Comparison of ENCODE assay signal across 8 cellular contexts in the genomic region with DNA sequence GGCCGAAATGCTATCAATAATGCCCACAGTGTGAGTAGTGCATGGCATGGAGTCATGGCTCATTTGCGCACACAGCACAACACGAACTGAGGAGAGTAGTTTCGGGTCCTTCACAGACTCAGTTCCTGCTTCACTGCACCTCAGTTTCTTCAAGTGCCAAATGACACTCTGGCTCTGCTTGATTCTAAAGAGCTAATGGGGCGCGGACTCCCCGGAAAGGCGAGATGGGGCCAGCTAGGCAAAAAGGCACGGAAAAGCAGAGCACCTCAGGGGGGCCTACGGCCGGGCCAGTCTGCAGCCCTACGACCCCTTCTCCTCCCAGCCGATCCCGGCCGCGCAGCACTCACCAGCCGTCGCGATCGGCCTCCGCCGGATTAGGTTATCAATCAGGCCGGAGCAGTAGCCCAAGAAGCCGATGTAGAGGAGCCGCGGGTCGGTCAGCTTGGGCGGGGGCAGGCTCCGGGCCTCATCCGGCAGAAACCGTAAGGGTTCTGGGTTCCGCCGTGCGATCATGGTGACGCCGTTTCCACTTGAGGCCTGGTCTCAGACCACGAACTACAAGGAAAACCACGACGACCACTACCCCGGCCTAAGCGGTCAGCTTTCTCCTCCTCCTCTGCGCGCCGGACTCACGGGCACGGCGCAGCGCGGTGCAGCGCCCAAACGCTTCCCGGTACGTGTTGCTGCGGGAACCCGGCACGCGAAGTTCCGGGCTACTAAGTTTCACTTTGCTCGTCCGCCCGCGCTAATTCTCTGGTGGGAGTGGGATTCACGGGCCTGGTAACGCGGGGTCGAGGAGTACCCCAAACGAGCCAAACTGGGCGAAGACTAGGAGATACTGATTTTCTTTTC. TPM values are rescaled to one million over a fixed set of nuclear protein-coding genes. Genes with fewer than 3 reads are reported as not detected.
DNase-seq lines count a peak whose midpoint lies in the region; ATAC-seq and TF ChIP-seq lines count a peak whose summit lies in the region.

A gene (minus strand): TSS at position 631 of the 852 bp plus-strand sequence. CDS start 118 bp downstream, at position 513.

- CTCF ChIA-PET in GM10248 (lab: Yijun Ruan, JAX), result interaction anchor here (0.6 to 1.4 kb wide), 6 partner anchors 11 to 485 kb away, joined by 3 to 4 read pairs (median 3); no protein-coding TSS in a partner anchor

- H3K4me3 ChIP-seq in heart left ventricle (peak within 1 kb of the TSS; percentile 74 to 100 (median 90)), tibial nerve (peak within 1 kb of the TSS; percentile 53 to 99 (median 86))

- TF ChIP-seq POLR2A in heart left ventricle (IDR thresholded peaks at IDR 0.05) (peak in 1 of 2 donors; percentile 64), tibial nerve (IDR thresholded peaks at IDR 0.05) (peak in 1 of 2 donors; percentile 40)

- DNase-seq in GM10248 (ENCODE audit: extremely low spot score) (peak; percentile 83), HFFc6 (peak; percentile 60), NCI-H1048 (lab: John Stamatoyannopoulos, UW) (peak; percentile 27), T follicular helper cell (ENCODE audit: low read depth) (peak; percentile 35), heart left ventricle (peak; percentile 78 to 90 (median 84)), pons (ENCODE audit: low spot score) (peak; percentile 68), tibial nerve (ENCODE audit: low spot score in 2 of 2) (peak; percentile 56 to 71)

- H3K27me3 Mint-ChIP-seq in HFFc6 (ENCODE audit: insufficient read depth), result no peaks in the 10 kb centered on the region; the same call in 1 of the 2 replicates

- peaks cover 0 to 51% (median 34%) of the 10 kb centered on the region in 12 donors for H3K4me1 ChIP-seq in heart left ventricle
- H3K4me1 ChIP-seq in tibial nerve, result peaks cover 0 to 50% (median 27%) of the 10 kb centered on the region in 4 donors

- H3K27ac ChIP-seq in adipose tissue (ENCODE audit: low read depth, low read length) (peak within 1 kb of the TSS; percentile 69), heart left ventricle (peak within 1 kb of the TSS; percentile 65 to 93 (median 86)), tibial nerve (peak within 1 kb of the TSS; percentile 29 to 93 (median 88))

- POLR2A ChIA-PET in GM10248 (lab: Yijun Ruan, JAX), result interaction anchor here (0.7 to 0.9 kb wide), 2 partner anchors 9 to 84 kb away, joined by 3 to 4 read pairs; no protein-coding TSS in a partner anchor

- peak; percentile 94 to 96 (median 94) for ATAC-seq in heart left ventricle

- H3K9me3 Mint-ChIP-seq in HFFc6, result no peaks in the 10 kb centered on the region

- H3K27me3 ChIP-seq in heart left ventricle, result no peaks in the 10 kb centered on the region
- no peaks in the 10 kb centered on the region for H3K27me3 ChIP-seq in tibial nerve

- intact Hi-C loops in heart left ventricle (cut with DNase I), result loop anchor here in 3 of 10 donors (10.0 kb wide), 2 partner anchors 105 to 485 kb away; a partner anchor contains a TSS

- peak within 1 kb of the TSS; percentile 93 for H3K27ac Mint-ChIP-seq in HFFc6

- peaks cover 32% of the 10 kb centered on the region for H3K36me3 Mint-ChIP-seq in HFFc6 (ENCODE audit: low read depth)

- H3K9me3 ChIP-seq in heart left ventricle (no peaks in the 10 kb centered on the region), tibial nerve (no peaks in the 10 kb centered on the region)

- H3K36me3 ChIP-seq in heart left ventricle (peaks cover 0 to 9% (median 0%) of the 10 kb centered on the region in 9 donors), tibial nerve (no peaks in the 10 kb centered on the region)

- TF ChIP-seq CTCF in GM10248 (IDR thresholded peaks at IDR 0.05; ENCODE audit: control extremely low read depth, extremely low read depth, low read depth, missing control alignments) (no peak), HFFc6 (IDR thresholded peaks at IDR 0.05) (no peak), heart left ventricle (IDR thresholded peaks at IDR 0.05) (no peak), tibial nerve (IDR thresholded peaks at IDR 0.05) (peak in 1 of 5 experiments; percentile 39)

- WGBS in adipose tissue, 3 donors, result 0% methylated on average over 68 of the region's 68 CpGs
- WGBS in heart left ventricle, 4 donors, result 0 to 1% (median 0%) methylated on average over 30 to 68 of the region's 68 CpGs
- WGBS in tibial nerve, 2 donors, result 0 to 1% methylated on average over 60 to 65 of the region's 68 CpGs

- peak in 1 of 2 donors; percentile 91 for TF ChIP-seq EP300 in tibial nerve (IDR thresholded peaks at IDR 0.05)

- H3K4me3 Mint-ChIP-seq in HFFc6, result peak within 1 kb of the TSS; percentile 97

- H3K4me1 Mint-ChIP-seq in HFFc6 (ENCODE audit: low read depth), result peaks cover 34% of the 10 kb centered on the region

RNA-seq across cellular contexts. Expression of the gene that starts here (rescaled TPM):
- total RNA-seq in HFFc6 (2021; fragmentation: NEBNext Ultra II Directional; extraction: Animal tissue kit (Norgen Biotek cat#: 25700)), result 100 to 1,000 TPM; 330 to 476 (median 410) TPM
- polyA plus RNA-seq in adipose tissue (100 to 1,000 TPM; 111 to 327 (median 210) TPM), heart left ventricle (100 to 1,000 TPM; 165 to 351 TPM)
- total RNA-seq in heart left ventricle (100 to 1,000 TPM; 164 to 330 (median 258) TPM), tibial nerve (10 to 100 TPM; 49.6 to 88.3 (median 66.3) TPM)

Comparison
In these comparisons a context has a peak if more than half of its experiments do, and no peak if none do; other contexts are left out.
1. Peak in every context shown above with its lines: DNase-seq, ATAC-seq, H3K4me3 ChIP-seq and H3K27ac ChIP-seq.
2. DNase-seq: peak in every context shown above with its lines; median percentile 84 in heart left ventricle; 83 in GM10248; 68 in pons; 64 in tibial nerve; 60 in HFFc6; 35 in T follicular helper cell; 27 in NCI-H1048.